ENCODE assay signal across 12 cellular contexts in the genomic region with DNA sequence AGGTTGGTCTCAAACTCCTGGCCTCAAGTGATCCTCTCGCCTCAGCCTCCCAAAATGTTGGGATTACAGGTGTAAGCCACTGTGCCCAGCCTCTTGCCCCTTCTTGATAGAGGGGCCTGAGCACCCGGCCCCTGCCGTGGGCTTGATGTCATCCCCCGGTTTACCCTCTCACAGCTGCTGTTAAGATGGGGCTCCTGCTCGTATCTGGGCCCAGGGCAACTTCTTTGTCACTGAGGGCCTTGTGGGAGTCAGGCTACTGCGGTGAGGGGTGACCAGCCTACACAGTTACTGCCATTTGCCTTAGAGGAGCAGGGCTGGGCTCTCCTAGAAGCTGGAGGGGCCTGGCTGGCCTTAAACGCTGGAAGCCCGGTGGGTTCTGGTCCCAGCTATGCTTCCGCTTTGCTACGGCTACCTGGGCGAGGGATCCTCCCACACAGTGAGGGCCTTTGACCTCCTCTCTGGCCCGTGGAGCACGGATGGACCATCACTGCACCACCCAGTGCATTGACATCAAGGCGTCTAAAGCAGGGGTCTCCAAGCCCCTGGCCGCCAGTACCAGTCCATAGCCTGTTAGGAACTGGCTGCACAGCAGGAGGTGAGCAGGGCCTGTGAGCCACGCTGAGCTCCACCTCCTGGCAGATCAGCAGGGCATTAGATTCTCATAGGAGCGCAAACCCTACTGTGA. TPM values are rescaled to one million over a fixed set of nuclear protein-coding genes. Genes with fewer than 3 reads are reported as not detected.
DNase-seq lines count a peak whose midpoint lies in the region; ATAC-seq, FAIRE-seq and TF ChIP-seq lines count a peak whose summit lies in the region.
"Had no signal": no experiment of that assay in that cellular context is flagged by ENCODE, and none has a peak within 500 bp of the region (broad histone marks: within the 10 kb centered on the region; RNA-seq: fewer than 3 reads in every experiment).

No MANE protein-coding gene starts in this region.

- no peaks in the 10 kb centered on the region for H4K20me1 ChIP-seq in IMR-90 (ENCODE audit: insufficient read depth, low read length)
- H4K20me1 ChIP-seq in GM12878 (ENCODE audit: control insufficient read depth, insufficient read depth) = no peaks in the 10 kb centered on the region
- H4K20me1 ChIP-seq in neural cell (ENCODE audit: insufficient read depth) = no peaks in the 10 kb centered on the region

- dilution Hi-C loops in IMR-90 (cut with HindIII; ENCODE audit: low sequenced_read_pairs, unreplicated experiment) = no loop called here

- TF ChIP-seq POLR2A in IMR-90 (IDR thresholded peaks at IDR 0.05; ENCODE audit: low read depth, low read length) (no peak), GM12878 (IDR thresholded peaks at IDR 0.05; ENCODE audit: low read depth, low read length) (no peak)

- H2BK20ac ChIP-seq in IMR-90 (ENCODE audit: low read depth, low read length) = peak overlapping the region; percentile 61; the same call in 1 of the 2 replicates

- no peak overlapping the region for H4K5ac ChIP-seq in IMR-90 (ENCODE audit: low read depth, low read length)

- CTCF ChIA-PET in CD4-positive, alpha-beta memory T cell (lab: Charles Lee; ENCODE audit: partially characterized antibody) = interaction anchor here (0.8 to 1.6 kb wide), 3 partner anchors 8 to 31 kb away, joined by 4 to 6 read pairs (median 5); a partner anchor contains a TSS
- CTCF ChIA-PET in IMR-90 (lab: Yijun Ruan, JAX) (interaction anchor here (0.9 kb wide), 1 partner anchor 442 kb away, joined by 4 read pairs; no protein-coding TSS in a partner anchor), GM12878 (lab: Yijun Ruan, JAX) (interaction anchor here (0.6 to 1.2 kb wide), 7 partner anchors 9 to 469 kb away, joined by 3 to 5 read pairs (median 3); no protein-coding TSS in a partner anchor)

- H4K91ac ChIP-seq in IMR-90 (ENCODE audit: insufficient read depth, low read depth, low read length) = no peak overlapping the region

- peak overlapping the region; percentile 72 to 80 (median 78) for H3K4me3 Mint-ChIP-seq in CD4-positive, alpha-beta memory T cell

- H3K36me3 Mint-ChIP-seq in CD4-positive, alpha-beta memory T cell = no peaks in the 10 kb centered on the region

- no peaks in the 10 kb centered on the region for H3K79me1 ChIP-seq in IMR-90 (ENCODE audit: low read depth in 1 of 2, low read length in 2 of 2)

- H3K23ac ChIP-seq in IMR-90 (ENCODE audit: low read depth, low read length) = no peak overlapping the region

- TF ChIP-seq EP300 in GM12878 (IDR thresholded peaks at IDR 0.05; ENCODE audit: borderline replicate concordance in 1 of 2, control insufficient read depth in 1 of 2, low read depth in 2 of 2, low read length in 2 of 2) = no peak
- no peak for TF ChIP-seq EP300 in neural cell (conservative IDR thresholded peaks at IDR 0.05; ENCODE audit: poor library complexity, severe bottlenecking)

- POLR2A ChIA-PET in CD4-positive, alpha-beta memory T cell (lab: Charles Lee; ENCODE audit: partially characterized antibody) = interaction anchor here (1.4 kb wide), 1 partner anchor 9 kb away, joined by 5 read pairs; no protein-coding TSS in a partner anchor
- POLR2A ChIA-PET in IMR-90 (lab: Charles Lee; ENCODE audit: unreplicated experiment) (no interaction called here), GM12878 (lab: Charles Lee) (no interaction called here)

- H3K9me3 Mint-ChIP-seq in CD4-positive, alpha-beta memory T cell = no peaks in the 10 kb centered on the region

- no peak overlapping the region for H3K4me3 ChIP-seq in CD4-positive, alpha-beta memory T cell (ENCODE audit: low read length in 2 of 2)
- H3K4me3 ChIP-seq in IMR-90 (ENCODE audit: insufficient read depth, low read depth, low read length) = no peak overlapping the region
- H3K4me3 ChIP-seq in GM12878 = no peak overlapping the region
- H3K4me3 ChIP-seq in neural cell (ENCODE audit: low read length) = peak overlapping the region; percentile 99
- H3K4me3 ChIP-seq in HAP-1 = no peak overlapping the region

- H2BK5ac ChIP-seq in IMR-90 (ENCODE audit: low read depth, low read length, poor library complexity, severe bottlenecking) = no peak overlapping the region

- no peak overlapping the region for H3K18ac ChIP-seq in IMR-90 (ENCODE audit: low read depth, low read length)

- H3K56ac ChIP-seq in IMR-90 (ENCODE audit: extremely low read depth, insufficient read depth, low read length) = no peak overlapping the region

- BruUV-seq in IMR-90 (replicated peaks; lab: Mats Ljungman, UMichigan) (no TSS peak), GM12878 (replicated peaks; lab: Mats Ljungman, UMichigan) (no TSS peak)

- no peaks in the 10 kb centered on the region for H3K36me3 ChIP-seq in CD4-positive, alpha-beta memory T cell (ENCODE audit: insufficient read depth, low read length)
- H3K36me3 ChIP-seq in IMR-90 (ENCODE audit: control insufficient read depth, insufficient read depth, low read length) (no peaks in the 10 kb centered on the region), GM12878 (ENCODE audit: control insufficient read depth in 2 of 2, insufficient read depth in 2 of 2, low read length in 1 of 2) (no peaks in the 10 kb centered on the region), neural cell (ENCODE audit: insufficient read depth, low read length) (no peaks in the 10 kb centered on the region), HAP-1 (replicated peaks) (no peaks in the 10 kb centered on the region)
- H3K36me3 ChIP-seq: breast epithelium had no signal

- RAD21 ChIA-PET in GM12878 (lab: Charles Lee; ENCODE audit: unreplicated experiment) = interaction anchor here (0.9 kb wide), 1 partner anchor 70 kb away, joined by 3 read pairs; no protein-coding TSS in a partner anchor

- SMC1A ChIA-PET in GM12878 (lab: Charles Lee; ENCODE audit: uncharacterized antibody, unreplicated experiment) = no interaction called here

- H2AK5ac ChIP-seq in IMR-90 (ENCODE audit: low read depth, low read length) = peak overlapping the region; percentile 24; the same call in 1 of the 2 replicates

- H3K4me2 ChIP-seq in IMR-90 (ENCODE audit: low read depth, low read length) (no peak overlapping the region; the same call in 1 of the 2 replicates), GM12878 (ENCODE audit: control insufficient read depth, insufficient read depth) (peak overlapping the region; percentile 71; the same call in 1 of the 2 replicates), neural cell (ENCODE audit: low read length) (no peak overlapping the region)

- no peak overlapping the region for H2BK15ac ChIP-seq in IMR-90 (ENCODE audit: low read depth, low read length)

- H3K14ac ChIP-seq in IMR-90 (replicated peaks; ENCODE audit: low read depth, low read length) = no peak overlapping the region

- H3K27me3 Mint-ChIP-seq in CD4-positive, alpha-beta memory T cell = peaks cover 2 to 5% of the 10 kb centered on the region in 2 donors

- DNase-seq in CD4-positive, alpha-beta memory T cell = no peak
- DNase-seq in IMR-90 (no peak), GM12878 (ENCODE audit: low read depth, low spot score) (no peak), DMS79 treated with DMSO at 0.1 percent for 48 hours (lab: John Stamatoyannopoulos, UW) (no peak), HAP-1 (ENCODE audit: low spot score in 2 of 2) (no peak), H4 (ENCODE audit: low spot score) (no peak), activated gamma-delta T cell treated with Interleukin-2 at 50 U/mL for 16 hours (no peak)
- DNase-seq: DMS 273 treated with DMSO at 0.1 percent for 48 hours, SHP77 treated with DMSO at 0.1 percent for 48 hours had no signal

- 0 out of 2 replicates have a peak overlapping the region, but pooled peaks have one; percentile 27 for H2BK120ac ChIP-seq in IMR-90 (ENCODE audit: low read depth, low read length)

- H3K4ac ChIP-seq in IMR-90 (ENCODE audit: low read depth, low read length) = no peak overlapping the region; the same call in 1 of the 2 replicates

- no peaks in the 10 kb centered on the region for H3K9me1 ChIP-seq in IMR-90 (ENCODE audit: insufficient read depth, low read length)

- no peak for TF ChIP-seq CTCF in IMR-90 (conservative IDR thresholded peaks at IDR 0.05; ENCODE audit: low read depth, low read length)
- no peak for TF ChIP-seq CTCF in GM12878 (IDR thresholded peaks at IDR 0.05 in 2 of 3, conservative IDR thresholded peaks at IDR 0.05 in 1 of 3; ENCODE audit: control insufficient read depth in 2 of 3, extremely low read depth in 1 of 3, insufficient read depth in 1 of 3, low read depth in 3 of 3, low read length in 3 of 3)
- TF ChIP-seq CTCF in neural cell (IDR thresholded peaks at IDR 0.05; ENCODE audit: poor library complexity, severe bottlenecking) = no peak

- TF ChIP-seq RAD21 in IMR-90 (IDR thresholded peaks at IDR 0.05; ENCODE audit: low read length) (no peak), GM12878 (IDR thresholded peaks at IDR 0.05; ENCODE audit: insufficient read depth, low read depth, low read length) (no peak), neural cell (conservative IDR thresholded peaks at IDR 0.05) (no peak)

- H3K27ac ChIP-seq in CD4-positive, alpha-beta memory T cell (ENCODE audit: low read depth, low read length) = no peak overlapping the region
- no peak overlapping the region for H3K27ac ChIP-seq in IMR-90 (ENCODE audit: insufficient read depth, low read length)
- H3K27ac ChIP-seq in GM12878 (ENCODE audit: control insufficient read depth, insufficient read depth) = no peak overlapping the region
- H3K27ac ChIP-seq in neural cell (ENCODE audit: low read length) = peak overlapping the region; percentile 86
- H3K27ac ChIP-seq: breast epithelium had no signal

- no peak overlapping the region for H3K27ac Mint-ChIP-seq in CD4-positive, alpha-beta memory T cell

- H2AFZ ChIP-seq in IMR-90 (replicated peaks; ENCODE audit: low read length, poor library complexity) (peak overlapping the region; percentile 58), GM12878 (ENCODE audit: control insufficient read depth, low read depth, low read length) (no peak overlapping the region), neural cell (ENCODE audit: low read depth, low read length) (no peak overlapping the region)

- H3K9ac ChIP-seq in IMR-90 (ENCODE audit: low read depth, low read length) = no peak overlapping the region
- H3K9ac ChIP-seq in GM12878 (ENCODE audit: control insufficient read depth, insufficient read depth, low read length) = no peak overlapping the region
- H3K9ac ChIP-seq in neural cell (ENCODE audit: low read length) = peak overlapping the region; percentile 97

- no peak for FAIRE-seq in GM12878 (lab: Jason Lieb, UNC)

- ATAC-seq in IMR-90 (ENCODE audit: low read depth) = no peak
- no peak for ATAC-seq in GM12878

- H3K4me1 ChIP-seq in CD4-positive, alpha-beta memory T cell (ENCODE audit: insufficient read depth, low read length) = peaks cover 19% of the 10 kb centered on the region
- peaks cover 4% of the 10 kb centered on the region; the same call in 1 of the 2 replicates for H3K4me1 ChIP-seq in IMR-90 (ENCODE audit: control insufficient read depth, insufficient read depth, low read length)
- 0 out of 2 replicates have a peak, but pooled peaks cover 8% of the 10 kb centered on the region for H3K4me1 ChIP-seq in GM12878 (ENCODE audit: control insufficient read depth, insufficient read depth, low read length)
- no peaks in the 10 kb centered on the region for H3K4me1 ChIP-seq in HAP-1
- H3K4me1 ChIP-seq: breast epithelium had no signal

- no peak overlapping the region for H4K8ac ChIP-seq in IMR-90 (ENCODE audit: low read depth in 2 of 2, low read length in 2 of 2)

- H3K4me1 Mint-ChIP-seq in CD4-positive, alpha-beta memory T cell = peaks cover 0 to 8% (median 2%) of the 10 kb centered on the region in 4 donors

- H3K9me3 ChIP-seq in CD4-positive, alpha-beta memory T cell (ENCODE audit: control insufficient read depth in 1 of 2, low read length in 2 of 2) = no peaks in the 10 kb centered on the region
- H3K9me3 ChIP-seq in IMR-90 (ENCODE audit: control insufficient read depth, insufficient read depth, low read length) (no peaks in the 10 kb centered on the region), GM12878 (replicated peaks; ENCODE audit: control insufficient read depth, insufficient read depth, low read length) (no peaks in the 10 kb centered on the region), neural cell (ENCODE audit: low read length) (no peaks in the 10 kb centered on the region), HAP-1 (no peaks in the 10 kb centered on the region)
- H3K9me3 ChIP-seq: breast epithelium had no signal

- H3K79me2 ChIP-seq in GM12878 (ENCODE audit: control insufficient read depth, insufficient read depth, low read length) (no peaks in the 10 kb centered on the region), neural cell (replicated peaks; ENCODE audit: insufficient read depth, low read length) (no peaks in the 10 kb centered on the region)

- intact Hi-C loops in CD4-positive, alpha-beta memory T cell (cut with micrococcal nuclease) = no loop called here
- intact Hi-C loops in IMR-90 (cut with micrococcal nuclease) (no loop called here), GM12878 (cut with micrococcal nuclease; ENCODE audit: unreplicated experiment) (no loop called here)

- in situ Hi-C loops in IMR-90 (cut with MboI; ENCODE audit: low sequenced_read_pairs) (no loop called here), GM12878 (cut with MboI) (no loop called here), HAP-1 (cut with MboI; ENCODE audit: low sequenced_read_pairs) (no loop called here)

- no peaks in the 10 kb centered on the region for H3F3A ChIP-seq in neural cell (ENCODE audit: insufficient read depth, low read length, poor library complexity, severe bottlenecking)

- 80% methylated on average over 11 of the region's 17 CpGs; no CpG with 5 or more reads in 1 of the 2 experiments for WGBS in IMR-90 (ENCODE audit: extremely low coverage in 2 of 2, insufficient read length in 1 of 2), 2 experiments
- 52% methylated on average over 15 of the region's 17 CpGs for WGBS in GM12878 (ENCODE audit: insufficient coverage, insufficient replicate concordance, low lambda C conversion rate, missing lambda C conversion rate)

- no peaks in the 10 kb centered on the region for H3K27me3 ChIP-seq in CD4-positive, alpha-beta memory T cell (ENCODE audit: insufficient read depth, low read length)
- H3K27me3 ChIP-seq in IMR-90 (ENCODE audit: control insufficient read depth, insufficient read depth, low read length) (peaks cover 12% of the 10 kb centered on the region), GM12878 (replicated peaks in 1 of 2; ENCODE audit: control insufficient read depth in 2 of 2, insufficient read depth in 2 of 2, low read length in 1 of 2) (peaks cover 6 to 13% of the 10 kb centered on the region in 2 experiments; a peak in 3 of 4 replicates), neural cell (ENCODE audit: insufficient read depth, low read depth, low read length) (peaks cover 9% of the 10 kb centered on the region), HAP-1 (ENCODE audit: low read depth) (peaks cover 2% of the 10 kb centered on the region; the same call in 1 of the 2 replicates)

- peak overlapping the region; percentile 65 for H2AK9ac ChIP-seq in IMR-90 (replicated peaks; ENCODE audit: low read depth, low read length, poor library complexity)

- H3K9me2 ChIP-seq in neural cell (ENCODE audit: insufficient read depth, low read length) = no peaks in the 10 kb centered on the region

RNA-seq across cellular contexts. Expression of a gene that starts 1.1 kb away (rescaled TPM):
- total RNA-seq in CD4-positive, alpha-beta memory T cell = not detected
- not detected for polyA plus RNA-seq in CD4-positive, alpha-beta memory T cell
- total RNA-seq in IMR-90 (2012; rRNA removed) = 1.1 and 1.4 TPM in 2 replicates
- polyA plus RNA-seq in IMR-90 (2012; rRNA removed) = 13.5 and 14.8 TPM in 2 replicates
- 17.4 and 22.2 TPM in 2 replicates for polyA plus RNA-seq in IMR-90 (2012; cell fraction: cytosol; rRNA removed)
- polyA plus RNA-seq in IMR-90 (2012; cell fraction: nucleus; rRNA removed; ENCODE audit: low replicate concordance) = 14.2 and 24.0 TPM in 2 replicates
- total RNA-seq in GM12878 (2013; cell fraction: nucleolus; rRNA removed) = not detected in 2 replicates
- total RNA-seq in GM12878 (2014; rRNA removed) = 0.11 TPM in 1 of 2 replicates, not detected in the other
- total RNA-seq in GM12878 (2014; rRNA removed; fragmentation: Illumina TruSeq; extraction: Trizol) = not detected in 2 replicates
- total RNA-seq in GM12878 (2021) = not detected in 2 replicates
- polyA plus RNA-seq in GM12878 (2011; ENCODE audit: low read depth) = not detected
- 0.06 and 0.15 TPM in 2 replicates for polyA plus RNA-seq in GM12878 (2011; rRNA removed)
- polyA plus RNA-seq in GM12878 (2011; cell fraction: cytosol; rRNA removed) = 0.37 and 0.46 TPM in 2 replicates
- 0.28 and 1.0 TPM in 2 replicates for polyA plus RNA-seq in GM12878 (2011; cell fraction: nucleus; rRNA removed)
- polyA plus RNA-seq in GM12878 (2012) = 0.14 TPM in 1 of 2 replicates, not detected in the other
- polyA plus RNA-seq in GM12878 (2014; fragmentation: Illumina TruSeq; extraction: Trizol) = 0.04 TPM in 1 of 2 replicates, not detected in the other
- polyA plus RNA-seq in GM12878 (2014; fragmentation: Nextera tagmentation; extraction: Ambion mirVana) = not detected
- polyA plus RNA-seq in GM12878 (2014; rRNA removed) = not detected in 2 replicates
- not detected for polyA plus RNA-seq in GM12878 (2016; fragmentation: Nextera tagmentation; extraction: Ambion mirVana)
- polyA minus RNA-seq in GM12878 (2011; rRNA and poly(A)+ RNA removed) = 0.05 and 0.15 TPM in 2 replicates
- polyA minus RNA-seq in GM12878 (2011; cell fraction: cytosol; rRNA and poly(A)+ RNA removed) = not detected in 2 replicates
- under 0.01 TPM in 1 of 2 replicates, not detected in the other for polyA minus RNA-seq in GM12878 (2011; cell fraction: nucleus; rRNA and poly(A)+ RNA removed)
- polyA plus RNA-seq in neural cell = 9.0 and 12.3 TPM in 2 replicates
- 6.8 and 11.2 TPM in 2 replicates for polyA minus RNA-seq in neural cell
- total RNA-seq in H4 (2014; rRNA removed; shearing (Covaris generic)) = 1.2 and 2.5 TPM in 2 replicates
- total RNA-seq: pulmonary artery endothelial cell had no signal

RNA-seq across cellular contexts. Expression of a gene that starts 7.4 kb away (rescaled TPM):
- 10 to 100 TPM; 83.3 to 89.9 TPM for total RNA-seq in CD4-positive, alpha-beta memory T cell
- polyA plus RNA-seq in CD4-positive, alpha-beta memory T cell = 1 to 10 TPM in 1 of 2 donors, under 1 TPM in 1; 0.42 to 8.7 TPM
- total RNA-seq in IMR-90 (2012; rRNA removed) = 12.5 TPM in 2 replicates
- polyA plus RNA-seq in IMR-90 (2012; rRNA removed) = 18.1 and 18.8 TPM in 2 replicates
- polyA plus RNA-seq in IMR-90 (2012; cell fraction: cytosol; rRNA removed) = 10.8 and 13.2 TPM in 2 replicates
- polyA plus RNA-seq in IMR-90 (2012; cell fraction: nucleus; rRNA removed; ENCODE audit: low replicate concordance) = 28.4 and 30.9 TPM in 2 replicates
- 72.0 and 84.3 TPM in 2 replicates for total RNA-seq in GM12878 (2013; cell fraction: nucleolus; rRNA removed)
- total RNA-seq in GM12878 (2014; rRNA removed) = 11.7 and 14.9 TPM in 2 replicates
- total RNA-seq in GM12878 (2014; rRNA removed; fragmentation: Illumina TruSeq; extraction: Trizol) = 5.7 and 7.2 TPM in 2 replicates
- total RNA-seq in GM12878 (2021) = 35.0 and 39.3 TPM in 2 replicates
- polyA plus RNA-seq in GM12878 (2011; ENCODE audit: low read depth) = 10.7 TPM
- 5.4 and 11.2 TPM in 2 replicates for polyA plus RNA-seq in GM12878 (2011; rRNA removed)
- polyA plus RNA-seq in GM12878 (2011; cell fraction: cytosol; rRNA removed) = 15.9 and 20.8 TPM in 2 replicates
- polyA plus RNA-seq in GM12878 (2011; cell fraction: nucleus; rRNA removed) = 71.5 and 188 TPM in 2 replicates
- 15.5 and 19.4 TPM in 2 replicates for polyA plus RNA-seq in GM12878 (2012)
- polyA plus RNA-seq in GM12878 (2014; fragmentation: Illumina TruSeq; extraction: Trizol) = 13.6 and 21.3 TPM in 2 replicates
- polyA plus RNA-seq in GM12878 (2014; fragmentation: Nextera tagmentation; extraction: Ambion mirVana) = 1 to 10 TPM; 1.1 to 1.7 TPM
- polyA plus RNA-seq in GM12878 (2014; rRNA removed) = 18.2 and 21.4 TPM in 2 replicates
- 1 to 10 TPM; 4.5 to 5.6 TPM for polyA plus RNA-seq in GM12878 (2016; fragmentation: Nextera tagmentation; extraction: Ambion mirVana)
- 42.1 and 43.5 TPM in 2 replicates for polyA minus RNA-seq in GM12878 (2011; rRNA and poly(A)+ RNA removed)
- 19.9 and 21.8 TPM in 2 replicates for polyA minus RNA-seq in GM12878 (2011; cell fraction: cytosol; rRNA and poly(A)+ RNA removed)
- polyA minus RNA-seq in GM12878 (2011; cell fraction: nucleus; rRNA and poly(A)+ RNA removed) = 52.5 and 131 TPM in 2 replicates
- 12.9 and 16.6 TPM in 2 replicates for polyA plus RNA-seq in neural cell
- polyA minus RNA-seq in neural cell = 37.7 and 51.1 TPM in 2 replicates
- total RNA-seq in H4 (2014; rRNA removed; shearing (Covaris generic)) = 11.1 and 11.4 TPM in 2 replicates
